ENCODE assay signal across 16 cellular contexts in genomic region chr6:15796130-15796766, GRCh38.
"Had no signal": no experiment of that assay in that cellular context is flagged by ENCODE, and none has a peak within 500 bp of the region (broad histone marks: within the 10 kb centered on the region; RNA-seq: fewer than 3 reads in every experiment).

No MANE protein-coding gene starts in this region.

- H3K27me3 ChIP-seq: ascending aorta, esophagus muscularis mucosa had no signal

- H3K36me3 ChIP-seq: ascending aorta, esophagus muscularis mucosa, prostate gland had no signal

- H3K4me1 ChIP-seq: prostate gland had no signal

- H3K9me3 ChIP-seq: ascending aorta, prostate gland had no signal

- DNase-seq: activated CD4-positive, CD25-positive, alpha-beta regulatory T cell treated with anti-CD3 and anti-CD28 coated beads, Interleukin-2, amount 50 U/mL, for 72 hours; activated naive CD4-positive, alpha-beta T cell treated with anti-CD3 and anti-CD28 coated beads for 36 hours; activated T-cell treated with anti-CD3 and anti-CD28 coated beads for 4 hours; glutamatergic neuron; kidney glomerular epithelial cell; naive thymus-derived CD8-positive, alpha-beta T cell; occipital lobe; stimulated activated CD4-positive, alpha-beta T cell treated with anti-CD3 and anti-CD28 coated beads, Interleukin-12 subunit alpha, Interleukin-12 subunit beta, amount 100 ng/mL, for 4 hours; stimulated activated CD4-positive, alpha-beta T cell treated with anti-CD3 and anti-CD28 coated beads, Interleukin-2, amount 100 ng/mL, for 24 hours had no signal

- H3K4me1 Mint-ChIP-seq: stimulated activated effector memory CD8-positive, alpha-beta T cell treated with anti-CD3 and anti-CD28 coated beads, Interleukin-12 subunit alpha, Interleukin-12 subunit beta, amount 100 ng/mL, for 72 hours had no signal

- H3K4me3 Mint-ChIP-seq: activated naive CD4-positive, alpha-beta T cell treated with anti-CD3 and anti-CD28 coated beads for 36 hours; naive thymus-derived CD8-positive, alpha-beta T cell; stimulated activated effector memory CD8-positive, alpha-beta T cell treated with anti-CD3 and anti-CD28 coated beads, Interleukin-12 subunit alpha, Interleukin-12 subunit beta, amount 100 ng/mL, for 72 hours had no signal

- ATAC-seq: naive thymus-derived CD8-positive, alpha-beta T cell; sciatic nerve; stimulated activated effector memory CD8-positive, alpha-beta T cell treated with anti-CD3 and anti-CD28 coated beads, Interleukin-12 subunit alpha, Interleukin-12 subunit beta, amount 100 ng/mL, for 72 hours had no signal

- H3K4me3 ChIP-seq: ascending aorta, esophagus muscularis mucosa, lung, prostate gland had no signal

- H3K27ac ChIP-seq: ascending aorta, esophagus muscularis mucosa, prostate gland had no signal

- H3K36me3 Mint-ChIP-seq: stimulated activated effector memory CD8-positive, alpha-beta T cell treated with anti-CD3 and anti-CD28 coated beads, Interleukin-12 subunit alpha, Interleukin-12 subunit beta, amount 100 ng/mL, for 72 hours had no signal

- H3K27ac Mint-ChIP-seq: activated naive CD4-positive, alpha-beta T cell treated with anti-CD3 and anti-CD28 coated beads for 36 hours; activated T-helper 2 cell treated with anti-CD3 and anti-CD28 coated beads, Interferon-gamma antibody, Interleukin-2, Interleukin-4, amounts not matched to agents 10 μg/mL and 5 μg/mL and 100 μg/mL, durations not matched to agents 14 hours and 24 hours and 36 hours; naive thymus-derived CD8-positive, alpha-beta T cell; stimulated activated effector memory CD8-positive, alpha-beta T cell treated with anti-CD3 and anti-CD28 coated beads, Interleukin-12 subunit alpha, Interleukin-12 subunit beta, amount 100 ng/mL, for 72 hours had no signal
